8 cellular contexts compared by ENCODE assay signal in genomic region chr13:80342541-80343371, GRCh38. TPM values are rescaled to one million over a fixed set of nuclear protein-coding genes. Genes with fewer than 3 reads are reported as not detected.
DNase-seq lines count a peak whose midpoint lies in the region; ATAC-seq, FAIRE-seq and TF ChIP-seq lines count a peak whose summit lies in the region.

No MANE protein-coding gene starts in this region.

- peak overlapping the region; percentile 91 for H3K27ac Mint-ChIP-seq in Caco-2 (ENCODE audit: unreplicated experiment)
- H3K27ac Mint-ChIP-seq in activated naive CD4-positive, alpha-beta T cell treated with anti-CD3 and anti-CD28 coated beads for 36 hours: no peak overlapping the region

- no peak overlapping the region for H3K4me3 Mint-ChIP-seq in Caco-2 (ENCODE audit: unreplicated experiment)
- H3K4me3 Mint-ChIP-seq in activated naive CD4-positive, alpha-beta T cell treated with anti-CD3 and anti-CD28 coated beads for 36 hours: peak overlapping the region; percentile 57

- H3K27ac ChIP-seq in neutrophil: peak overlapping the region; percentile 70
- H3K27ac ChIP-seq in thymus (ENCODE audit: low read depth): peak overlapping the region; percentile 31

- 2% methylated on average over 57 of the region's 57 CpGs for WGBS in thymus

- no peaks in the 10 kb centered on the region for H3K27me3 Mint-ChIP-seq in Caco-2 (ENCODE audit: insufficient read depth, unreplicated experiment)
- H3K27me3 Mint-ChIP-seq in activated naive CD4-positive, alpha-beta T cell treated with anti-CD3 and anti-CD28 coated beads for 36 hours (ENCODE audit: low read depth): peaks cover 48% of the 10 kb centered on the region

- POLR2A ChIA-PET in Caco-2 (lab: Charles Lee): no interaction called here

- peaks cover 17% of the 10 kb centered on the region for H3K36me3 Mint-ChIP-seq in Caco-2 (ENCODE audit: insufficient read depth, unreplicated experiment)
- no peaks in the 10 kb centered on the region for H3K36me3 Mint-ChIP-seq in activated naive CD4-positive, alpha-beta T cell treated with anti-CD3 and anti-CD28 coated beads for 36 hours (ENCODE audit: low read depth)

- peak; percentile 69 for ATAC-seq in GM21360 (IDR thresholded peaks at IDR 0.05; ENCODE audit: unreplicated experiment)

- peak; percentile 82 to 95 for DNase-seq in Caco-2
- DNase-seq in HTR-8/SVneo (ENCODE audit: insufficient read length, low spot score): peak; percentile 46
- DNase-seq in SHP77 (lab: John Stamatoyannopoulos, UW): peak; percentile 34 to 55
- DNase-seq in activated naive CD4-positive, alpha-beta T cell treated with anti-CD3 and anti-CD28 coated beads for 36 hours: peak; percentile 64
- peak; percentile 62 for DNase-seq in germinal center (ENCODE audit: low spot score)

- H3K27me3 ChIP-seq in Caco-2 (replicated peaks; ENCODE audit: control insufficient read depth, insufficient read depth, low read length): no peaks in the 10 kb centered on the region
- peaks cover 3% of the 10 kb centered on the region for H3K27me3 ChIP-seq in neutrophil
- peaks cover 18% of the 10 kb centered on the region for H3K27me3 ChIP-seq in thymus (ENCODE audit: control insufficient read depth, insufficient read depth)

- no peak for FAIRE-seq in HTR-8/SVneo (lab: Jason Lieb, UNC)

- intact Hi-C loops in Caco-2 (cut with micrococcal nuclease; ENCODE audit: unreplicated experiment): loop anchor here (1.0 to 10.0 kb wide), 4 partner anchors 20 to 674 kb away; no protein-coding TSS in a partner anchor
- intact Hi-C loops in activated naive CD4-positive, alpha-beta T cell treated with anti-CD3 and anti-CD28 coated beads for 36 hours (cut with micrococcal nuclease): loop anchor here (1.0 to 10.0 kb wide), 5 partner anchors 22 to 1738 kb away; partner anchors contain the start of gene POU4F1

- peaks cover 21% of the 10 kb centered on the region for H3K4me1 ChIP-seq in Caco-2
- H3K4me1 ChIP-seq in neutrophil (ENCODE audit: control insufficient read depth in 1 of 2, insufficient read depth in 1 of 2, low read depth in 1 of 2, low read length in 1 of 2): peaks cover 29 to 45% of the 10 kb centered on the region in 2 experiments
- H3K4me1 ChIP-seq in thymus (ENCODE audit: control insufficient read depth, insufficient read depth, low read length): no peaks in the 10 kb centered on the region

- no TSS peak for BruUV-seq in Caco-2 (replicated peaks; lab: Mats Ljungman, UMichigan)

- H3K9me3 ChIP-seq in Caco-2 (no peaks in the 10 kb centered on the region), neutrophil (no peaks in the 10 kb centered on the region), thymus (ENCODE audit: control insufficient read depth) (no peaks in the 10 kb centered on the region)

- peak; percentile 87 to 97 for TF ChIP-seq CTCF in Caco-2 (IDR thresholded peaks at IDR 0.05; ENCODE audit: insufficient read depth in 1 of 2, low read depth in 1 of 2, low read length in 1 of 2, severe bottlenecking in 1 of 2, unreplicated experiment in 1 of 2)
- TF ChIP-seq CTCF in neutrophil (IDR thresholded peaks at IDR 0.05): peak; percentile 91

- H3K9me3 Mint-ChIP-seq in Caco-2 (ENCODE audit: unreplicated experiment): no peaks in the 10 kb centered on the region
- no peaks in the 10 kb centered on the region for H3K9me3 Mint-ChIP-seq in activated naive CD4-positive, alpha-beta T cell treated with anti-CD3 and anti-CD28 coated beads for 36 hours

- H3K36me3 ChIP-seq in Caco-2 (ENCODE audit: control insufficient read depth, insufficient read depth, low read length): no peaks in the 10 kb centered on the region
- H3K36me3 ChIP-seq in neutrophil: no peaks in the 10 kb centered on the region
- no peaks in the 10 kb centered on the region for H3K36me3 ChIP-seq in thymus (ENCODE audit: control insufficient read depth, insufficient read depth)

- H3K4me1 Mint-ChIP-seq in Caco-2 (ENCODE audit: low read depth, unreplicated experiment): peaks cover 6% of the 10 kb centered on the region
- H3K4me1 Mint-ChIP-seq in activated naive CD4-positive, alpha-beta T cell treated with anti-CD3 and anti-CD28 coated beads for 36 hours (ENCODE audit: low read depth): peaks cover 8% of the 10 kb centered on the region

- CTCF ChIA-PET in Caco-2 (lab: Charles Lee): interaction anchor here (0.6 to 1.2 kb wide), 10 partner anchors 14 to 664 kb away, joined by 3 to 8 read pairs (median 4); no protein-coding TSS in a partner anchor
- CTCF ChIA-PET in activated naive CD4-positive, alpha-beta T cell treated with anti-CD3 and anti-CD28 coated beads for 36 hours (lab: Charles Lee): interaction anchor here (0.6 to 2.8 kb wide), 11 partner anchors 8 to 801 kb away, joined by 3 to 13 read pairs (median 3); no protein-coding TSS in a partner anchor

- H3K4me3 ChIP-seq in Caco-2 (ENCODE audit: low read depth, low read length) (peak overlapping the region; percentile 84), neutrophil (ENCODE audit: low read depth in 1 of 2, low read length in 1 of 2) (peak overlapping the region; percentile 62 to 81), thymus (ENCODE audit: low read length) (peak overlapping the region; percentile 78)

RNA-seq across cellular contexts. Expression of gene SPRY2, which starts 1.8 kb away (rescaled TPM):
- 28.9 and 32.4 TPM in 2 replicates for total RNA-seq in Caco-2 (2022)
- under 1 TPM; 0.26 to 0.44 TPM for total RNA-seq in activated naive CD4-positive, alpha-beta T cell treated with anti-CD3 and anti-CD28 coated beads for 36 hours
- 21.6 TPM for polyA plus RNA-seq in thymus

Comparison
In these comparisons a context has a peak if more than half of its experiments do, and no peak if none do; other contexts are left out.
1. Peak in every context shown above with its lines: DNase-seq, ATAC-seq, H3K4me3 ChIP-seq and H3K27ac ChIP-seq.
2. RNA of gene SPRY2, which starts 1.8 kb away (total RNA-seq): 28.9 to 32.4 TPM in Caco-2; 0.26 to 0.44 TPM in activated naive CD4-positive, alpha-beta T cell treated with anti-CD3 and anti-CD28 coated beads for 36 hours; every median in the first group is over 10 times any median in the second.